20 cellular contexts compared by ENCODE assay signal in the genomic region with DNA sequence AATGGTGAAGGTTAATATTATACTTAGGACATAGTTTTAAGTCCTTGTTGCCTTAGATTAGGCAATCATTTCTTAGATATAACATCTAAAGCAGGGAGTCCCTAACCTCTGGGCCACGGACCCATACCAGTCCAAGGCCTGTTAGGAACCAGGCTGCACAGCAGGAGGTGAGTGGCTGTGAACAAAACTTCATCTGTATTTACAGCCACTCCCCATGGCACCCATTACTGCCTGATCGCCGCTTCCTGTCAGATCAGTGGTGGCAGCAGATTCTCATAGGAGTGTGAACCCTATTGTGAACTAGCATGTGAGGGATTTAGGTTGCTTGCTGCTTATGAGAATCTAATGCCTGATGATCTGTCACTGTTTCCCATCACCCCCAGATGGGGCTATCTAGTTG.
DNase-seq lines count a peak whose midpoint lies in the region; ATAC-seq and TF ChIP-seq lines count a peak whose summit lies in the region.
"Had no signal": no experiment of that assay in that cellular context is flagged by ENCODE, and none has a peak within 500 bp of the region (broad histone marks: within the 10 kb centered on the region; RNA-seq: fewer than 3 reads in every experiment).

No MANE protein-coding gene starts in this region.

- no peak overlapping the region for H3K56ac ChIP-seq in mesendoderm (ENCODE audit: low read length)

- H3K36me3 ChIP-seq in mesendoderm (ENCODE audit: control insufficient read depth, insufficient read depth, low read length) (no peaks in the 10 kb centered on the region), Karpas-422 (ENCODE audit: insufficient read depth, low read length) (0 out of 2 replicates have a peak, but pooled peaks cover 6% of the 10 kb centered on the region)
- H3K36me3 ChIP-seq: BE2C; BLaER1 treated with 17β-estradiol and CSF1 and Interleukin-3, amounts not matched to agents 10 nM and 100 nM; HAP-1 had no signal

- no peak for ATAC-seq in foreskin keratinocyte
- ATAC-seq in GM21717 (IDR thresholded peaks at IDR 0.05; ENCODE audit: unreplicated experiment) = no peak
- ATAC-seq: GM12878 had no signal

- no peaks in the 10 kb centered on the region for H3K79me1 ChIP-seq in mesendoderm (ENCODE audit: low read length)

- no peak overlapping the region for H3K9ac ChIP-seq in mesendoderm (ENCODE audit: low read length)
- no peak overlapping the region for H3K9ac ChIP-seq in Karpas-422 (ENCODE audit: low read length)
- H3K9ac ChIP-seq: BLaER1 treated with 17β-estradiol and CSF1 and Interleukin-3, amounts not matched to agents 10 nM and 100 nM had no signal

- H2BK5ac ChIP-seq in mesendoderm (ENCODE audit: low read length) = no peak overlapping the region

- no peaks in the 10 kb centered on the region for H3K9me3 ChIP-seq in Karpas-422 (ENCODE audit: low read length)
- H3K9me3 ChIP-seq: BE2C had no signal

- DNase-seq in DMS53 (lab: John Stamatoyannopoulos, UW) = peak; percentile 32
- DNase-seq in DMS53 treated with DMSO at 0.1 percent for 48 hours (lab: John Stamatoyannopoulos, UW; ENCODE audit: unreplicated experiment) = no peak
- no peak for DNase-seq in foreskin keratinocyte
- peak; percentile 51 for DNase-seq in mesendoderm
- DNase-seq in midbrain (lab: John Stamatoyannopoulos, UW) = no peak
- no peak for DNase-seq in Karpas-422
- no peak for DNase-seq in cardiac septum (ENCODE audit: low spot score)
- DNase-seq: ACHN; AML-193; BE2C; CD4-positive, alpha-beta T cell; CD8-positive, alpha-beta memory T cell; DMS 273 treated with DMSO at 0.1 percent for 48 hours; DND-41; GOT3 had no signal

- H2BK120ac ChIP-seq in mesendoderm (ENCODE audit: low read depth, low read length) = no peak overlapping the region

- H3K4me3 ChIP-seq in mesendoderm (ENCODE audit: low read length) = no peak overlapping the region
- H3K4me3 ChIP-seq in Karpas-422 (ENCODE audit: low read length) = no peak overlapping the region
- H3K4me3 ChIP-seq: BLaER1 treated with 17β-estradiol and CSF1 and Interleukin-3, amounts not matched to agents 10 nM and 100 nM; GM12878; HAP-1 had no signal

- no peak overlapping the region for H3K27ac ChIP-seq in foreskin keratinocyte
- H3K27ac ChIP-seq in mesendoderm (ENCODE audit: low read depth, low read length) = no peak overlapping the region
- no peak overlapping the region for H3K27ac ChIP-seq in Karpas-422 (ENCODE audit: low read length)
- H3K27ac ChIP-seq: 22Rv1; BLaER1 treated with 17β-estradiol and CSF1 and Interleukin-3, amounts not matched to agents 10 nM and 100 nM had no signal

- H3K18ac ChIP-seq in mesendoderm (ENCODE audit: low read length) = no peak overlapping the region

- no peak overlapping the region for H3K23ac ChIP-seq in mesendoderm (ENCODE audit: low read length)

- no peaks in the 10 kb centered on the region for H3K4me1 ChIP-seq in foreskin keratinocyte
- H3K4me1 ChIP-seq in mesendoderm (ENCODE audit: control insufficient read depth, low read depth, low read length) = no peaks in the 10 kb centered on the region
- H3K4me1 ChIP-seq in Karpas-422 (ENCODE audit: low read length) = no peaks in the 10 kb centered on the region
- H3K4me1 ChIP-seq: BE2C; BLaER1 treated with 17β-estradiol and CSF1 and Interleukin-3, amounts not matched to agents 10 nM and 100 nM had no signal

- WGBS in mesendoderm (ENCODE audit: extremely low coverage, insufficient coverage, low lambda C conversion rate) = no CpG with 5 or more reads among the region's 3 CpGs

- no peak overlapping the region for H2AFZ ChIP-seq in Karpas-422 (ENCODE audit: low read length)

- no peak overlapping the region for H4K8ac ChIP-seq in mesendoderm (ENCODE audit: low read depth, low read length)

- H2AK5ac ChIP-seq in mesendoderm (ENCODE audit: low read length) = no peak overlapping the region

- H3K4me2 ChIP-seq in mesendoderm (ENCODE audit: low read length) (no peak overlapping the region), Karpas-422 (ENCODE audit: low read depth, low read length, poor library complexity, severe bottlenecking) (no peak overlapping the region)
- H3K4me2 ChIP-seq: BLaER1 treated with 17β-estradiol and CSF1 and Interleukin-3, amounts not matched to agents 10 nM and 100 nM had no signal

- intact Hi-C loops in cardiac septum (cut with DNase I) = no loop called here

- no peak overlapping the region for H2BK15ac ChIP-seq in mesendoderm (replicated peaks; ENCODE audit: low read depth)

- no peak overlapping the region for H3K4ac ChIP-seq in mesendoderm (ENCODE audit: low read depth, low read length)

- H3K9me2 ChIP-seq in Karpas-422 (replicated peaks; ENCODE audit: insufficient read depth, low read length) = no peaks in the 10 kb centered on the region

- no peaks in the 10 kb centered on the region for H4K20me1 ChIP-seq in Karpas-422 (ENCODE audit: insufficient read depth, low read depth, low read length)
- H4K20me1 ChIP-seq: BLaER1 treated with 17β-estradiol and CSF1 and Interleukin-3, amounts not matched to agents 10 nM and 100 nM had no signal

- no peaks in the 10 kb centered on the region for H3K27me3 ChIP-seq in foreskin keratinocyte
- no peaks in the 10 kb centered on the region for H3K27me3 ChIP-seq in mesendoderm (ENCODE audit: insufficient read depth, low read length, poor library complexity)
- H3K27me3 ChIP-seq in Karpas-422 (ENCODE audit: low read length) = no peaks in the 10 kb centered on the region
- H3K27me3 ChIP-seq: BE2C; BLaER1 treated with 17β-estradiol and CSF1 and Interleukin-3, amounts not matched to agents 10 nM and 100 nM had no signal

- no peak overlapping the region for H4K5ac ChIP-seq in mesendoderm (ENCODE audit: low read length)

- TF ChIP-seq CTCF in foreskin keratinocyte (conservative IDR thresholded peaks at IDR 0.05) = peak; percentile 22

- H3K79me2 ChIP-seq in mesendoderm (ENCODE audit: control insufficient read depth, insufficient read depth, low read length) = no peaks in the 10 kb centered on the region
- no peaks in the 10 kb centered on the region for H3K79me2 ChIP-seq in Karpas-422 (ENCODE audit: low read length)

Comparison
In these comparisons a context has a peak if more than half of its experiments do, and no peak if none do; other contexts are left out.
1. DNase-seq: peak in DMS53 (single experiment) and mesendoderm (single experiment); none in DMS53 treated with DMSO at 0.1 percent for 48 hours (single experiment), foreskin keratinocyte (0 of 2), midbrain (single experiment), Karpas-422 (single experiment) and cardiac septum (single experiment).